1 cellular context compared by ENCODE assay signal in the genomic region with DNA sequence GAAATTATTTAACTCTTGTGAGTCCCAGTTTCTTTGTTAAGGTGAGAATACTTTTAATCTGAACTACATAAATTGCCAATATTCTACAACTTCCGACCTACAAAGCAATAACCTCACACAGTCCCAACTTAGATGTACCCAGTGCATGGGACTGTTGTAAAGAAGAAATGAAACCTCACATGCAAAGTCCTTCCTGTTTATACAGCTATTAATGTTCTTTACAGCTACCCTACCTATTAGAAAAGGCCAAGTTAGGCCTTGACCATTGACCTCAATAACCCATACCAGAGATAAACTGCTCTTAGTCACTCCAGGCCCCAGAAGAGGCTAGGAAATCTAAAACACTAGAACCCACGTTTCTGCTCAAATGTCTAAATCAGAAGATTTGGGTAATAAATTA.
A peak's percentile ranks its signal among the peaks of the same experiment; 100 is the strongest.
TF ChIP-seq lines count a peak whose summit lies in the region.

No MANE protein-coding gene starts in this region.

TF ChIP-seq in GM12878, 131 proteins besides CTCF, POLR2A, EP300 and RAD21 (continued from another document):
- TF ChIP-seq, protein P1, sequence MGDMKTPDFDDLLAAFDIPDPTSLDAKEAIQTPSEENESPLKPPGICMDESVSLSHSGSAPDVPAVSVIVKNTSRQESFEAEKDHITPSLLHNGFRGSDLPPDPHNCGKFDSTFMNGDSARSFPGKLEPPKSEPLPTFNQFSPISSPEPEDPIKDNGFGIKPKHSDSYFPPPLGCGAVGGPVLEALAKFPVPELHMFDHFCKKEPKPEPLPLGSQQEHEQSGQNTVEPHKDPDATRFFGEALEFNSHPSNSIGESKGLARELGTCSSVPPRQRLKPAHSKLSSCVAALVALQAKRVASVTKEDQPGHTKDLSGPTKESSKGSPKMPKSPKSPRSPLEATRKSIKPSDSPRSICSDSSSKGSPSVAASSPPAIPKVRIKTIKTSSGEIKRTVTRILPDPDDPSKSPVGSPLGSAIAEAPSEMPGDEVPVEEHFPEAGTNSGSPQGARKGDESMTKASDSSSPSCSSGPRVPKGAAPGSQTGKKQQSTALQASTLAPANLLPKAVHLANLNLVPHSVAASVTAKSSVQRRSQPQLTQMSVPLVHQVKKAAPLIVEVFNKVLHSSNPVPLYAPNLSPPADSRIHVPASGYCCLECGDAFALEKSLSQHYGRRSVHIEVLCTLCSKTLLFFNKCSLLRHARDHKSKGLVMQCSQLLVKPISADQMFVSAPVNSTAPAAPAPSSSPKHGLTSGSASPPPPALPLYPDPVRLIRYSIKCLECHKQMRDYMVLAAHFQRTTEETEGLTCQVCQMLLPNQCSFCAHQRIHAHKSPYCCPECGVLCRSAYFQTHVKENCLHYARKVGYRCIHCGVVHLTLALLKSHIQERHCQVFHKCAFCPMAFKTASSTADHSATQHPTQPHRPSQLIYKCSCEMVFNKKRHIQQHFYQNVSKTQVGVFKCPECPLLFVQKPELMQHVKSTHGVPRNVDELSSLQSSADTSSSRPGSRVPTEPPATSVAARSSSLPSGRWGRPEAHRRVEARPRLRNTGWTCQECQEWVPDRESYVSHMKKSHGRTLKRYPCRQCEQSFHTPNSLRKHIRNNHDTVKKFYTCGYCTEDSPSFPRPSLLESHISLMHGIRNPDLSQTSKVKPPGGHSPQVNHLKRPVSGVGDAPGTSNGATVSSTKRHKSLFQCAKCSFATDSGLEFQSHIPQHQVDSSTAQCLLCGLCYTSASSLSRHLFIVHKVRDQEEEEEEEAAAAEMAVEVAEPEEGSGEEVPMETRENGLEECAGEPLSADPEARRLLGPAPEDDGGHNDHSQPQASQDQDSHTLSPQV (IDR thresholded peaks at IDR 0.05) = no peak
- TF ChIP-seq ZNF24 (IDR thresholded peaks at IDR 0.05) (0 out of 2 replicates have a peak, but pooled peaks have one; percentile 45), POLR2AphosphoS5 (IDR thresholded peaks at IDR 0.05; ENCODE audit: low read length) (no peak), MEF2A (IDR thresholded peaks at IDR 0.05; ENCODE audit: insufficient read depth, low read depth, low read length) (0 out of 2 replicates have a peak, but pooled peaks have one; percentile 26), ZNF274 (IDR thresholded peaks at IDR 0.05; ENCODE audit: insufficient read depth, insufficient read length) (no peak)
